In genomic region chr2:223865907-223866508, GRCh38 we compare ENCODE assay signal across 14 cellular contexts. TPM values are rescaled to one million over a fixed set of nuclear protein-coding genes. Genes with fewer than 3 reads are reported as not detected.
DNase-seq lines count a peak whose midpoint lies in the region; ATAC-seq and TF ChIP-seq lines count a peak whose summit lies in the region.
"Had no signal": no experiment of that assay in that cellular context is flagged by ENCODE, and none has a peak within 500 bp of the region (broad histone marks: within the 10 kb centered on the region; RNA-seq: fewer than 3 reads in every experiment).

No MANE protein-coding gene starts in this region.

- CTCF ChIA-PET in activated CD4-positive, alpha-beta memory T cell treated with anti-CD3 and anti-CD28 coated beads, Interleukin-2, amount 10 ng/mL, durations not matched to agents 7 days and 5 days (lab: Charles Lee): interaction anchor here (2.0 kb wide), 1 partner anchor 105 kb away, joined by 6 read pairs; no protein-coding TSS in a partner anchor
- CTCF ChIA-PET in activated CD4-positive, alpha-beta memory T cell treated with anti-CD3 and anti-CD28 coated beads for 36 hours (lab: Charles Lee): no interaction called here
- CTCF ChIA-PET in activated CD8-positive, alpha-beta T cell treated with anti-CD3 and anti-CD28 coated beads, Interleukin-2, amount 10 ng/mL, durations not matched to agents 7 days and 5 days (lab: Charles Lee): interaction anchor here (1.2 to 2.0 kb wide), 4 partner anchors 13 to 105 kb away, joined by 3 to 8 read pairs (median 4); partner anchors contain the start of gene WDFY1

- peak overlapping the region; percentile 90 for H3K27ac Mint-ChIP-seq in activated CD4-positive, alpha-beta memory T cell treated with anti-CD3 and anti-CD28 coated beads, Interleukin-2, amount 10 ng/mL, durations not matched to agents 7 days and 5 days
- no peak overlapping the region for H3K27ac Mint-ChIP-seq in activated CD4-positive, alpha-beta memory T cell treated with anti-CD3 and anti-CD28 coated beads for 36 hours
- peak overlapping the region; percentile 93 for H3K27ac Mint-ChIP-seq in activated CD8-positive, alpha-beta T cell treated with anti-CD3 and anti-CD28 coated beads, Interleukin-2, amount 10 ng/mL, durations not matched to agents 7 days and 5 days
- H3K27ac Mint-ChIP-seq in natural killer cell: peak overlapping the region; percentile 74 to 80

- no peak for TF ChIP-seq POLR2A in erythroblast (IDR thresholded peaks at IDR 0.05; ENCODE audit: low read length)

- POLR2A ChIA-PET in activated CD4-positive, alpha-beta memory T cell treated with anti-CD3 and anti-CD28 coated beads, Interleukin-2, amount 10 ng/mL, durations not matched to agents 7 days and 5 days (lab: Charles Lee): interaction anchor here (0.8 to 1.7 kb wide), 8 partner anchors 13 to 101 kb away, joined by 3 to 8 read pairs (median 4); partner anchors contain the start of gene WDFY1
- POLR2A ChIA-PET in activated CD4-positive, alpha-beta memory T cell treated with anti-CD3 and anti-CD28 coated beads for 36 hours (lab: Charles Lee): no interaction called here
- POLR2A ChIA-PET in activated CD8-positive, alpha-beta T cell treated with anti-CD3 and anti-CD28 coated beads, Interleukin-2, amount 10 ng/mL, durations not matched to agents 7 days and 5 days (lab: Charles Lee): interaction anchor here (1.0 to 1.8 kb wide), 2 partner anchors 15 to 79 kb away, joined by 3 to 5 read pairs; partner anchors contain the start of gene WDFY1

- 80 to 84% (median 81%) methylated on average over 2 of the region's 2 CpGs for WGBS in psoas muscle, 3 donors

- H3K36me3 Mint-ChIP-seq in activated CD4-positive, alpha-beta memory T cell treated with anti-CD3 and anti-CD28 coated beads, Interleukin-2, amount 10 ng/mL, durations not matched to agents 7 days and 5 days (ENCODE audit: low read depth): peaks cover 21% of the 10 kb centered on the region
- H3K36me3 Mint-ChIP-seq in activated CD4-positive, alpha-beta memory T cell treated with anti-CD3 and anti-CD28 coated beads for 36 hours: peaks cover 5% of the 10 kb centered on the region
- H3K36me3 Mint-ChIP-seq in activated CD8-positive, alpha-beta T cell treated with anti-CD3 and anti-CD28 coated beads, Interleukin-2, amount 10 ng/mL, durations not matched to agents 7 days and 5 days (ENCODE audit: low read depth): peaks cover 19% of the 10 kb centered on the region
- peaks cover 1% of the 10 kb centered on the region for H3K36me3 Mint-ChIP-seq in natural killer cell

- H3K36me3 ChIP-seq in psoas muscle (ENCODE audit: insufficient read depth in 1 of 2, low read depth in 1 of 2): peaks cover 0 to 4% of the 10 kb centered on the region in 2 donors
- H3K36me3 ChIP-seq: adrenal gland, vagina had no signal

- H3K4me3 Mint-ChIP-seq in activated CD4-positive, alpha-beta memory T cell treated with anti-CD3 and anti-CD28 coated beads, Interleukin-2, amount 10 ng/mL, durations not matched to agents 7 days and 5 days: no peak overlapping the region
- H3K4me3 Mint-ChIP-seq in activated CD4-positive, alpha-beta memory T cell treated with anti-CD3 and anti-CD28 coated beads for 36 hours: no peak overlapping the region
- H3K4me3 Mint-ChIP-seq in activated CD8-positive, alpha-beta T cell treated with anti-CD3 and anti-CD28 coated beads, Interleukin-2, amount 10 ng/mL, durations not matched to agents 7 days and 5 days: peak overlapping the region; percentile 57
- peak overlapping the region; percentile 66 for H3K4me3 Mint-ChIP-seq in natural killer cell

- peaks cover 35% of the 10 kb centered on the region for H3K4me1 Mint-ChIP-seq in activated CD4-positive, alpha-beta memory T cell treated with anti-CD3 and anti-CD28 coated beads, Interleukin-2, amount 10 ng/mL, durations not matched to agents 7 days and 5 days
- peaks cover 18% of the 10 kb centered on the region for H3K4me1 Mint-ChIP-seq in activated CD4-positive, alpha-beta memory T cell treated with anti-CD3 and anti-CD28 coated beads for 36 hours (ENCODE audit: low read depth)
- peaks cover 39% of the 10 kb centered on the region for H3K4me1 Mint-ChIP-seq in activated CD8-positive, alpha-beta T cell treated with anti-CD3 and anti-CD28 coated beads, Interleukin-2, amount 10 ng/mL, durations not matched to agents 7 days and 5 days (ENCODE audit: low read depth)
- H3K4me1 Mint-ChIP-seq in natural killer cell: peaks cover 23 to 29% of the 10 kb centered on the region in 2 donors

- H3K27ac ChIP-seq in psoas muscle: no peak overlapping the region
- H3K27ac ChIP-seq: adrenal gland, vagina had no signal

- H3K9me3 Mint-ChIP-seq in activated CD4-positive, alpha-beta memory T cell treated with anti-CD3 and anti-CD28 coated beads, Interleukin-2, amount 10 ng/mL, durations not matched to agents 7 days and 5 days: no peaks in the 10 kb centered on the region
- no peaks in the 10 kb centered on the region for H3K9me3 Mint-ChIP-seq in activated CD4-positive, alpha-beta memory T cell treated with anti-CD3 and anti-CD28 coated beads for 36 hours
- no peaks in the 10 kb centered on the region for H3K9me3 Mint-ChIP-seq in activated CD8-positive, alpha-beta T cell treated with anti-CD3 and anti-CD28 coated beads, Interleukin-2, amount 10 ng/mL, durations not matched to agents 7 days and 5 days (ENCODE audit: insufficient read depth)
- no peaks in the 10 kb centered on the region for H3K9me3 Mint-ChIP-seq in natural killer cell

- no peaks in the 10 kb centered on the region for H3K27me3 Mint-ChIP-seq in activated CD4-positive, alpha-beta memory T cell treated with anti-CD3 and anti-CD28 coated beads, Interleukin-2, amount 10 ng/mL, durations not matched to agents 7 days and 5 days
- H3K27me3 Mint-ChIP-seq in activated CD4-positive, alpha-beta memory T cell treated with anti-CD3 and anti-CD28 coated beads for 36 hours: no peaks in the 10 kb centered on the region
- no peaks in the 10 kb centered on the region for H3K27me3 Mint-ChIP-seq in activated CD8-positive, alpha-beta T cell treated with anti-CD3 and anti-CD28 coated beads, Interleukin-2, amount 10 ng/mL, durations not matched to agents 7 days and 5 days (ENCODE audit: low read depth)
- H3K27me3 Mint-ChIP-seq in natural killer cell (ENCODE audit: low read depth in 2 of 2): no peaks in the 10 kb centered on the region

- intact Hi-C loops in activated CD4-positive, alpha-beta memory T cell treated with anti-CD3 and anti-CD28 coated beads for 36 hours (cut with micrococcal nuclease): no loop called here
- intact Hi-C loops in natural killer cell (cut with micrococcal nuclease): loop anchor here (1.0 kb wide), 1 partner anchor 105 kb away; no protein-coding TSS in a partner anchor
- intact Hi-C loops in psoas muscle (cut with DNase I): no loop called here

- TF ChIP-seq CTCF in natural killer cell (IDR thresholded peaks at IDR 0.05) (no peak), GM13976 (IDR thresholded peaks at IDR 0.05; ENCODE audit: borderline replicate concordance, control extremely low read depth, extremely low read depth, insufficient read depth, missing control alignments) (no peak), psoas muscle (IDR thresholded peaks at IDR 0.05) (no peak)

- H3K27me3 ChIP-seq in psoas muscle (ENCODE audit: insufficient read depth in 3 of 3, low read length in 2 of 3): no peaks in the 10 kb centered on the region
- H3K27me3 ChIP-seq: adrenal gland, vagina had no signal

- H3K4me3 ChIP-seq in psoas muscle: no peak overlapping the region
- H3K4me3 ChIP-seq: adrenal gland, vagina had no signal

- in situ Hi-C loops in GM13976 (cut with MboI; ENCODE audit: low sequenced_read_pairs, unreplicated experiment): no loop called here

- no peak for DNase-seq in activated CD4-positive, alpha-beta memory T cell treated with anti-CD3 and anti-CD28 coated beads, Interleukin-2, amount 10 ng/mL, durations not matched to agents 7 days and 5 days
- no peak for DNase-seq in activated CD4-positive, alpha-beta memory T cell treated with anti-CD3 and anti-CD28 coated beads for 36 hours
- peak; percentile 44 for DNase-seq in activated CD8-positive, alpha-beta T cell treated with anti-CD3 and anti-CD28 coated beads, Interleukin-2, amount 10 ng/mL, durations not matched to agents 7 days and 5 days
- DNase-seq in natural killer cell (no peak), GM13976 (ENCODE audit: low spot score) (no peak), erythroblast (lab: John Stamatoyannopoulos, UW) (no peak), psoas muscle (no peak)
- DNase-seq: ACHN; activated CD4-positive, CD25-positive, alpha-beta regulatory T cell; adrenal gland; GF-D8; NCI-H1930 had no signal

- ATAC-seq in HG03442 (IDR thresholded peaks at IDR 0.05; ENCODE audit: unreplicated experiment): peak; percentile 51
- peak; percentile 68 for ATAC-seq in activated CD8-positive, alpha-beta T cell treated with anti-CD3 and anti-CD28 coated beads, Interleukin-2, amount 10 ng/mL, durations not matched to agents 7 days and 5 days
- ATAC-seq in natural killer cell: peak; percentile 78 to 88 (median 79)
- no peak for ATAC-seq in psoas muscle

- no peaks in the 10 kb centered on the region for H3K9me3 ChIP-seq in psoas muscle
- H3K9me3 ChIP-seq: adrenal gland, vagina had no signal

- H3K4me1 ChIP-seq in psoas muscle: no peaks in the 10 kb centered on the region
- H3K4me1 ChIP-seq: adrenal gland, vagina had no signal

RNA-seq across cellular contexts. Expression of gene AP1S3, which starts 28.6 kb away (rescaled TPM):
- 1 to 10 TPM; 6.4 to 6.9 TPM for total RNA-seq in activated CD4-positive, alpha-beta memory T cell treated with anti-CD3 and anti-CD28 coated beads, Interleukin-2, amount 10 ng/mL, durations not matched to agents 7 days and 5 days
- 10 to 100 TPM; 10.1 to 12.1 TPM for total RNA-seq in activated CD4-positive, alpha-beta memory T cell treated with anti-CD3 and anti-CD28 coated beads for 36 hours
- total RNA-seq in activated CD8-positive, alpha-beta T cell treated with anti-CD3 and anti-CD28 coated beads, Interleukin-2, amount 10 ng/mL, durations not matched to agents 7 days and 5 days: 1 to 10 TPM; 9.1 TPM
- total RNA-seq in natural killer cell (1 to 10 TPM; 4.5 to 5.2 (median 5.0) TPM), psoas muscle (under 1 TPM in 3 of 4 donors, not detected in 1; 0.10 to 0.69 (median 0.44) TPM)
- under 1 TPM in 2 of 3 donors, not detected in 1; 0.05 to 0.08 TPM for polyA plus RNA-seq in psoas muscle

Comparison
In these comparisons a context has a peak if more than half of its experiments do, and no peak if none do; other contexts are left out.
1. H3K4me3 Mint-ChIP-seq: peak in activated CD8-positive, alpha-beta T cell treated with anti-CD3 and anti-CD28 coated beads, Interleukin-2, amount 10 ng/mL, durations not matched to agents 7 days and 5 days (single experiment) and natural killer cell (single experiment); none in activated CD4-positive, alpha-beta memory T cell treated with anti-CD3 and anti-CD28 coated beads, Interleukin-2, amount 10 ng/mL, durations not matched to agents 7 days and 5 days (single experiment) and activated CD4-positive, alpha-beta memory T cell treated with anti-CD3 and anti-CD28 coated beads for 36 hours (single experiment).
2. ATAC-seq: peak in HG03442 (single experiment), activated CD8-positive, alpha-beta T cell treated with anti-CD3 and anti-CD28 coated beads, Interleukin-2, amount 10 ng/mL, durations not matched to agents 7 days and 5 days (single experiment) and natural killer cell (3 of 3); none in psoas muscle (0 of 4).